In genomic region chr14:79098324-79098723, GRCh38 we compare ENCODE assay signal across 17 cellular contexts.
"Had no signal": no experiment of that assay in that cellular context is flagged by ENCODE, and none has a peak within 500 bp of the region (broad histone marks: within the 10 kb centered on the region; RNA-seq: fewer than 3 reads in every experiment).

No MANE protein-coding gene starts in this region.

- DNase-seq: Karpas-422, KG1, MG63, NCI-H1092, NCI-H1105 treated with DMSO at 0.1 percent for 48 hours, NCI-H1417 treated with DMSO at 0.1 percent for 48 hours, NCI-H146, NCI-H1694 treated with DMSO at 0.1 percent for 48 hours, NCI-H1930, NCI-H2107, NCI-H2227 treated with DMSO at 0.1 percent for 48 hours, NCI-H524 treated with DMSO at 0.1 percent for 48 hours, NCI-H82, PC-3, SHP77 had no signal

- H3K27ac ChIP-seq: RWPE1 had no signal

- H3K36me3 ChIP-seq: MG63 had no signal

- H3K4me3 ChIP-seq: MG63 had no signal

- H3K9me3 ChIP-seq: MG63 had no signal

- H3K27me3 ChIP-seq: MG63 had no signal

- ATAC-seq: Panc1, PC-3 had no signal
